ENCODE assay signal across 11 cellular contexts in genomic region chr11:119154178-119154577, GRCh38. TPM values are rescaled to one million over a fixed set of nuclear protein-coding genes. Genes with fewer than 3 reads are reported as not detected.
"Had no signal": no experiment of that assay in that cellular context is flagged by ENCODE, and none has a peak within 500 bp of the region (broad histone marks: within the 10 kb centered on the region; RNA-seq: fewer than 3 reads in every experiment).

No MANE protein-coding gene starts in this region.

- H3K4me3 ChIP-seq: GM23338, HAP-1 had no signal

- H3K4me2 ChIP-seq: GM23338 had no signal

- ATAC-seq: HCT116 had no signal

- H3K27ac ChIP-seq: HL-60 had no signal

- H3K4me1 ChIP-seq: HAP-1 had no signal

- H3K4me1 Mint-ChIP-seq: GM23338 had no signal

- H3K27ac Mint-ChIP-seq: GM23338, HFFc6, IgD-negative memory B cell had no signal

- H3K36me3 ChIP-seq: HAP-1 had no signal

- H3K36me3 Mint-ChIP-seq: IgD-negative memory B cell had no signal

- DNase-seq: HFFc6, KG1 had no signal

- H3K9me3 Mint-ChIP-seq: GM23338, HFFc6 had no signal

- H2AFZ ChIP-seq: GM23338 had no signal

- FAIRE-seq: H1, H54, HepG2 had no signal

- H3K9me3 ChIP-seq: HAP-1 had no signal

- H3K4me3 Mint-ChIP-seq: GM23338, HFFc6 had no signal

RNA-seq across cellular contexts. Expression of gene ABCG4, which starts 5.3 kb away (rescaled TPM):
- total RNA-seq: HepG2, HT-29 had no signal
- polyA plus RNA-seq: HepG2, IgD-negative memory B cell had no signal

RNA-seq across cellular contexts. Expression of gene NHERF4, which starts 31.1 kb away (rescaled TPM):
- total RNA-seq: GM23338, H1, HFFc6 had no signal
- polyA plus RNA-seq: IgD-negative memory B cell had no signal
